8 cellular contexts compared by ENCODE assay signal in the genomic region with DNA sequence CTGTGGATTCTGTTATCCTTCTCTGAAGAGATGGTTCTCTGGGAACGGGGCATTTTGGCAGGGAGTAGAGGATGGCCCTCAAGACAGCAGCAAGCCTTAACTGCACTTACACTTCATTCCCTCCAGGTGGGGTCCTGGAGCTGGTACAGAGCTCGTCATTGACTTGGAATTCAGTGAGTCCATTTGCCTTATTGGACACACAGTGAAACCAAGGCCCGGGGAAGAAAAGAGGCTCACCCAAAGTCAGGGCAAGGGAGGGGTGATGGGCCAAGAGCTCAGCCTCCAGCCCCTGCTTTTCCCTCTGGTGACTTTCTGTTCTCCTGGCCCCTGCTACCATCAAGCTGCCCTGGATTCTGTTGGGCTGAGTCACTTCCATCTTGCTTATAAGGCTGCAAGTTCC.
DNase-seq lines count a peak whose midpoint lies in the region; ATAC-seq, FAIRE-seq and TF ChIP-seq lines count a peak whose summit lies in the region.

No MANE protein-coding gene starts in this region.

- peaks cover 6% of the 10 kb centered on the region for H3K27me3 ChIP-seq in AG04450 (ENCODE audit: control insufficient read depth, insufficient read depth, low read length)
- H3K27me3 ChIP-seq in GM12878 (replicated peaks in 1 of 2; ENCODE audit: control insufficient read depth in 2 of 2, insufficient read depth in 2 of 2, low read length in 1 of 2): peaks cover 0 to 1% of the 10 kb centered on the region in 2 experiments; a peak in 2 of 4 replicates
- H3K27me3 ChIP-seq in mesendoderm (ENCODE audit: insufficient read depth, low read length, poor library complexity): no peaks in the 10 kb centered on the region
- no peaks in the 10 kb centered on the region for H3K27me3 ChIP-seq in prostate gland (replicated peaks; ENCODE audit: insufficient read depth)

- no peak for FAIRE-seq in GM12878 (lab: Jason Lieb, UNC)

- H3K4me2 ChIP-seq in GM12878 (ENCODE audit: control insufficient read depth, insufficient read depth): no peak overlapping the region
- H3K4me2 ChIP-seq in mesendoderm (ENCODE audit: low read length): no peak overlapping the region

- H3K56ac ChIP-seq in mesendoderm (ENCODE audit: low read length): no peak overlapping the region

- POLR2A ChIA-PET in AG04450 (lab: Yijun Ruan, JAX): interaction anchor here (1.2 kb wide), 1 partner anchor 11 kb away, joined by 9 read pairs; no protein-coding TSS in a partner anchor
- POLR2A ChIA-PET in GM12878 (lab: Charles Lee): no interaction called here

- peak; percentile 61 for ATAC-seq in GM12878
- ATAC-seq in HG03175 (IDR thresholded peaks at IDR 0.05; ENCODE audit: unreplicated experiment): no peak
- ATAC-seq in HG03521 (IDR thresholded peaks at IDR 0.05; ENCODE audit: unreplicated experiment): no peak

- in situ Hi-C loops in GM12878 (cut with MboI): no loop called here

- H3K9me3 ChIP-seq in AG04450 (ENCODE audit: control insufficient read depth, insufficient read depth, low read length) (no peaks in the 10 kb centered on the region), GM12878 (replicated peaks; ENCODE audit: control insufficient read depth, insufficient read depth, low read length) (no peaks in the 10 kb centered on the region; the same call in 2 of the 3 replicates), prostate gland (no peaks in the 10 kb centered on the region)

- H2BK15ac ChIP-seq in mesendoderm (replicated peaks; ENCODE audit: low read depth): no peak overlapping the region

- DNase-seq in AG04450 (ENCODE audit: low read depth, low spot score): peak; percentile 26
- DNase-seq in GM12864 (ENCODE audit: low read depth): peak; percentile 15
- DNase-seq in NCI-H2227 (lab: John Stamatoyannopoulos, UW; ENCODE audit: unreplicated experiment): peak; percentile 48
- DNase-seq in GM12878 (ENCODE audit: low read depth, low spot score): no peak
- DNase-seq in mesendoderm: peak; percentile 92
- DNase-seq in prostate gland (ENCODE audit: low spot score): no peak

- H4K20me1 ChIP-seq in GM12878 (ENCODE audit: control insufficient read depth, insufficient read depth): no peaks in the 10 kb centered on the region; the same call in 1 of the 2 replicates

- no peak overlapping the region for H3K18ac ChIP-seq in mesendoderm (ENCODE audit: low read length)

- CTCF ChIA-PET in AG04450 (lab: Charles Lee) (interaction anchor here (0.6 to 1.4 kb wide), 7 partner anchors 8 to 309 kb away, joined by 3 to 5 read pairs (median 3); no protein-coding TSS in a partner anchor), GM12878 (lab: Yijun Ruan, JAX) (interaction anchor here (0.6 to 2.8 kb wide), 11 partner anchors 11 to 681 kb away, joined by 3 to 15 read pairs (median 4); no protein-coding TSS in a partner anchor)

- H2BK120ac ChIP-seq in mesendoderm (ENCODE audit: low read depth, low read length): no peak overlapping the region

- H3K27ac ChIP-seq in AG04450 (ENCODE audit: low read depth, low read length) (no peak overlapping the region), GM12878 (ENCODE audit: control insufficient read depth, insufficient read depth) (no peak overlapping the region), mesendoderm (ENCODE audit: low read depth, low read length) (no peak overlapping the region), prostate gland (no peak overlapping the region)

- H3K9ac ChIP-seq in GM12878 (ENCODE audit: control insufficient read depth, insufficient read depth, low read length) (no peak overlapping the region), mesendoderm (ENCODE audit: low read length) (no peak overlapping the region)

- TF ChIP-seq RAD21 in GM12878 (IDR thresholded peaks at IDR 0.05; ENCODE audit: insufficient read depth, low read depth, low read length): peak; percentile 51; the same call in 1 of the 2 replicates

- TF ChIP-seq CTCF in AG04450 (IDR thresholded peaks at IDR 0.05; ENCODE audit: low read depth, low read length) (peak; percentile 64), GM12864 (IDR thresholded peaks at IDR 0.05; ENCODE audit: low read depth, low read length, missing control alignments) (peak; percentile 84), GM12878 (IDR thresholded peaks at IDR 0.05 in 2 of 3, conservative IDR thresholded peaks at IDR 0.05 in 1 of 3; ENCODE audit: control insufficient read depth in 2 of 3, extremely low read depth in 1 of 3, insufficient read depth in 1 of 3, low read depth in 3 of 3, low read length in 3 of 3) (peak; percentile 56 to 70 (median 59)), prostate gland (IDR thresholded peaks at IDR 0.05) (peak in 1 of 4 experiments; percentile 40)

- no peak overlapping the region for H2AFZ ChIP-seq in GM12878 (ENCODE audit: control insufficient read depth, low read depth, low read length)

- no peak for TF ChIP-seq EP300 in GM12878 (IDR thresholded peaks at IDR 0.05; ENCODE audit: borderline replicate concordance in 1 of 2, control insufficient read depth in 1 of 2, low read depth in 2 of 2, low read length in 2 of 2)

- no peaks in the 10 kb centered on the region for H3K79me2 ChIP-seq in GM12878 (ENCODE audit: control insufficient read depth, insufficient read depth, low read length)
- H3K79me2 ChIP-seq in mesendoderm (ENCODE audit: control insufficient read depth, insufficient read depth, low read length): no peaks in the 10 kb centered on the region

- no peak overlapping the region for H3K4ac ChIP-seq in mesendoderm (ENCODE audit: low read depth, low read length)

- SMC1A ChIA-PET in GM12878 (lab: Charles Lee; ENCODE audit: uncharacterized antibody, unreplicated experiment): interaction anchor here (0.8 to 1.4 kb wide), 4 partner anchors 30 to 680 kb away, joined by 3 to 4 read pairs (median 4); no protein-coding TSS in a partner anchor

- no peak overlapping the region for H2BK5ac ChIP-seq in mesendoderm (ENCODE audit: low read length)

- WGBS in GM12878 (ENCODE audit: insufficient coverage, insufficient replicate concordance, low lambda C conversion rate, missing lambda C conversion rate): 35% methylated on average over 3 of the region's 3 CpGs
- WGBS in mesendoderm (ENCODE audit: extremely low coverage, insufficient coverage, low lambda C conversion rate): no CpG with 5 or more reads among the region's 3 CpGs
- WGBS in prostate gland: 72% methylated on average over 3 of the region's 3 CpGs

- H3K4me3 ChIP-seq in AG04450 (ENCODE audit: low read depth, low read length) (no peak overlapping the region), GM12864 (ENCODE audit: low read depth, low read length) (no peak overlapping the region), GM12878 (no peak overlapping the region), mesendoderm (ENCODE audit: low read length) (no peak overlapping the region), prostate gland (no peak overlapping the region)

- no peak overlapping the region for H2AK5ac ChIP-seq in mesendoderm (ENCODE audit: low read length)

- H4K5ac ChIP-seq in mesendoderm (ENCODE audit: low read length): no peak overlapping the region

- H3K23ac ChIP-seq in mesendoderm (ENCODE audit: low read length): no peak overlapping the region

- H3K4me1 ChIP-seq in GM12878 (ENCODE audit: control insufficient read depth, insufficient read depth, low read length): peaks cover 18% of the 10 kb centered on the region
- no peaks in the 10 kb centered on the region for H3K4me1 ChIP-seq in mesendoderm (ENCODE audit: control insufficient read depth, low read depth, low read length)
- no peaks in the 10 kb centered on the region for H3K4me1 ChIP-seq in prostate gland (replicated peaks)

- no peak overlapping the region for H4K8ac ChIP-seq in mesendoderm (ENCODE audit: low read depth, low read length)

- H3K79me1 ChIP-seq in mesendoderm (ENCODE audit: low read length): no peaks in the 10 kb centered on the region

- H3K36me3 ChIP-seq in GM12878 (ENCODE audit: control insufficient read depth in 2 of 2, insufficient read depth in 2 of 2, low read length in 1 of 2): no peaks in the 10 kb centered on the region
- H3K36me3 ChIP-seq in mesendoderm (ENCODE audit: control insufficient read depth, insufficient read depth, low read length): no peaks in the 10 kb centered on the region
- no peaks in the 10 kb centered on the region for H3K36me3 ChIP-seq in prostate gland

- RAD21 ChIA-PET in GM12878 (lab: Charles Lee; ENCODE audit: unreplicated experiment): interaction anchor here (1.2 to 1.6 kb wide), 3 partner anchors 35 to 681 kb away, joined by 4 to 14 read pairs (median 4); no protein-coding TSS in a partner anchor

- intact Hi-C loops in GM12878 (cut with micrococcal nuclease; ENCODE audit: unreplicated experiment) (no loop called here), prostate gland (cut with DNase I) (no loop called here)

- TF ChIP-seq POLR2A in GM12878 (IDR thresholded peaks at IDR 0.05; ENCODE audit: low read depth, low read length) (no peak), prostate gland (IDR thresholded peaks at IDR 0.05) (no peak)

- no TSS peak for BruUV-seq in GM12878 (replicated peaks; lab: Mats Ljungman, UMichigan)

TF ChIP-seq in GM12878, 131 proteins besides CTCF, POLR2A, EP300 and RAD21:
- TF ChIP-seq POLR2AphosphoS2 (IDR thresholded peaks at IDR 0.05; ENCODE audit: low read depth, low read length): no peak
- peak; percentile 43; the same call in 1 of the 2 replicates for TF ChIP-seq SMC3 (IDR thresholded peaks at IDR 0.05; ENCODE audit: borderline replicate concordance, low read length)
- TF ChIP-seq TBL1XR1 (IDR thresholded peaks at IDR 0.05; ENCODE audit: low read depth, low read length): no peak

Comparison
In these comparisons a context has a peak if more than half of its experiments do, and no peak if none do; other contexts are left out.
1. DNase-seq: peak in AG04450 (single experiment), GM12864 (single experiment), NCI-H2227 (single experiment) and mesendoderm (single experiment); none in GM12878 (single experiment) and prostate gland (single experiment).